1 cellular context compared by ENCODE assay signal in genomic region chr1:28577052-28577678, GRCh38.
A peak's percentile ranks its signal among the peaks of the same experiment; 100 is the strongest.
TF ChIP-seq lines count a peak whose summit lies in the region.

No MANE protein-coding gene starts in this region.

TF ChIP-seq in WTC11, 78 proteins besides CTCF, POLR2A, EP300 and RAD21 (continued from another document):
- no peak for TF ChIP-seq ZNF281 (CRISPR knock-in tag; IDR thresholded peaks at IDR 0.05)
- no peak for TF ChIP-seq IRF2 (CRISPR knock-in tag; IDR thresholded peaks at IDR 0.05; ENCODE audit: borderline replicate concordance, low read depth)
- peak; percentile 39; the same call in 1 of the 2 replicates for TF ChIP-seq IRF1 (CRISPR knock-in tag; IDR thresholded peaks at IDR 0.05)
- no peak for TF ChIP-seq ZNF219 (CRISPR knock-in tag; IDR thresholded peaks at IDR 0.05; ENCODE audit: borderline replicate concordance)
